ENCODE assay signal across 26 cellular contexts in genomic region chr5:40568548-40568947, GRCh38.
A peak's percentile ranks its signal among the peaks of the same experiment; 100 is the strongest.
DNase-seq lines count a peak whose midpoint lies in the region; ATAC-seq, FAIRE-seq and TF ChIP-seq lines count a peak whose summit lies in the region.
"Had no signal": no experiment of that assay in that cellular context is flagged by ENCODE, and none has a peak within 500 bp of the region (broad histone marks: within the 10 kb centered on the region; RNA-seq: fewer than 3 reads in every experiment).

No MANE protein-coding gene starts in this region.

- H4K20me1 ChIP-seq in astrocyte (ENCODE audit: insufficient read depth, low read length) (no peaks in the 10 kb centered on the region), keratinocyte (ENCODE audit: control insufficient read depth, extremely low read depth, insufficient read depth, low read length) (no peaks in the 10 kb centered on the region)

- H2AFZ ChIP-seq in astrocyte (ENCODE audit: low read depth, low read length) (no peak overlapping the region), keratinocyte (ENCODE audit: control insufficient read depth, low read length) (peak overlapping the region; percentile 24)

- H3K27me3 Mint-ChIP-seq in astrocyte (ENCODE audit: low read depth, unreplicated experiment) (no peaks in the 10 kb centered on the region), chondrocyte (ENCODE audit: low read depth) (no peaks in the 10 kb centered on the region)
- H3K27me3 Mint-ChIP-seq: CD8-positive, alpha-beta memory T cell had no signal

- 72% methylated on average over 1 of the region's 1 CpG for WGBS in right cardiac atrium

- H3K4me3 Mint-ChIP-seq in astrocyte (ENCODE audit: unreplicated experiment) (no peak overlapping the region), chondrocyte (ENCODE audit: unreplicated experiment) (no peak overlapping the region)
- H3K4me3 Mint-ChIP-seq: CD14-positive monocyte; CD8-positive, alpha-beta memory T cell had no signal

- DNase-seq in left ventricle myocardium inferior (no peak), right cardiac atrium (no peak), astrocyte (ENCODE audit: low read depth) (no peak), keratinocyte (ENCODE audit: low read depth, low spot score) (no peak), chondrocyte (ENCODE audit: low spot score) (no peak), ureter (ENCODE audit: low spot score) (no peak)
- DNase-seq: Calu3; CD8-positive, alpha-beta memory T cell; DMS79 treated with DMSO at 0.1 percent for 48 hours; GF-D8; HCEC 1CT; NCI-H1048; NCI-H1417 treated with DMSO at 0.1 percent for 48 hours; NCI-H1694 treated with DMSO at 0.1 percent for 48 hours; NCI-H2081; NCI-H2171 treated with DMSO at 0.1 percent for 48 hours; NCI-H345; NCI-H510A treated with DMSO at 0.1 percent for 48 hours; NCI-H774; SK-N-SH had no signal

- intact Hi-C loops in left ventricle myocardium inferior (cut with micrococcal nuclease) (no loop called here), right cardiac atrium (cut with DNase I) (no loop called here)

- H3K27ac Mint-ChIP-seq in astrocyte (ENCODE audit: unreplicated experiment) (no peak overlapping the region), chondrocyte (ENCODE audit: unreplicated experiment) (no peak overlapping the region)
- H3K27ac Mint-ChIP-seq: CD8-positive, alpha-beta memory T cell had no signal

- H3K4me3 ChIP-seq in left ventricle myocardium inferior (no peak overlapping the region), right cardiac atrium (ENCODE audit: low read length) (no peak overlapping the region), astrocyte (ENCODE audit: insufficient read depth, low read depth, low read length) (no peak overlapping the region), keratinocyte (ENCODE audit: control insufficient read depth in 2 of 3, extremely low read depth in 1 of 3, insufficient read depth in 2 of 3, low read depth in 1 of 3, low read length in 3 of 3) (no peak overlapping the region)
- H3K4me3 ChIP-seq: A549 had no signal

- H3K4me2 ChIP-seq in astrocyte (ENCODE audit: low read length) (no peak overlapping the region), keratinocyte (ENCODE audit: control insufficient read depth, extremely low read depth, insufficient read depth, low read depth, low read length) (peak overlapping the region; percentile 10)
- H3K4me2 ChIP-seq: A549, KMS-11, SK-N-SH had no signal

- H3K4me1 ChIP-seq in left ventricle myocardium inferior (peaks cover 11% of the 10 kb centered on the region), right cardiac atrium (ENCODE audit: control insufficient read depth, insufficient read depth, low read length) (no peaks in the 10 kb centered on the region), astrocyte (ENCODE audit: insufficient read depth, low read length) (peaks cover 12% of the 10 kb centered on the region), keratinocyte (ENCODE audit: control insufficient read depth, extremely low read depth, insufficient read depth, low read length) (peaks cover 19% of the 10 kb centered on the region)

- H3K9me1 ChIP-seq in keratinocyte (ENCODE audit: control insufficient read depth, extremely low read depth, insufficient read depth, low read length), result no peaks in the 10 kb centered on the region

- H3K9me3 ChIP-seq in left ventricle myocardium inferior (replicated peaks) (no peaks in the 10 kb centered on the region), right cardiac atrium (ENCODE audit: control insufficient read depth, low read length) (no peaks in the 10 kb centered on the region), astrocyte (ENCODE audit: insufficient read depth, low read depth, low read length) (no peaks in the 10 kb centered on the region), keratinocyte (ENCODE audit: control insufficient read depth, low read depth, low read length) (no peaks in the 10 kb centered on the region)
- H3K9me3 ChIP-seq: A549, SK-N-SH had no signal

- H3K9me3 Mint-ChIP-seq in astrocyte (ENCODE audit: unreplicated experiment) (peaks cover 5% of the 10 kb centered on the region), chondrocyte (ENCODE audit: low read depth) (peaks cover 2% of the 10 kb centered on the region)
- H3K9me3 Mint-ChIP-seq: CD8-positive, alpha-beta memory T cell had no signal

- no peaks in the 10 kb centered on the region for H3K36me3 Mint-ChIP-seq in astrocyte (ENCODE audit: low read depth, unreplicated experiment)
- H3K36me3 Mint-ChIP-seq in chondrocyte (ENCODE audit: low read depth), result peaks cover 7% of the 10 kb centered on the region
- H3K36me3 Mint-ChIP-seq: CD14-positive monocyte; CD8-positive, alpha-beta memory T cell had no signal

- no peaks in the 10 kb centered on the region for H3K36me3 ChIP-seq in left ventricle myocardium inferior
- H3K36me3 ChIP-seq in astrocyte (ENCODE audit: insufficient read depth, low read length), result no peaks in the 10 kb centered on the region
- H3K36me3 ChIP-seq in keratinocyte (ENCODE audit: control insufficient read depth in 2 of 2, extremely low read depth in 1 of 2, insufficient read depth in 2 of 2, low read length in 2 of 2), result no peaks in the 10 kb centered on the region

- TF ChIP-seq CTCF in left ventricle myocardium inferior (IDR thresholded peaks at IDR 0.05; ENCODE audit: borderline replicate concordance) (no peak), astrocyte (IDR thresholded peaks at IDR 0.05; ENCODE audit: insufficient read depth, low read depth, low read length) (no peak), keratinocyte (optimal IDR thresholded peaks at IDR 0.05 in 1 of 3, IDR thresholded peaks at IDR 0.05 in 1 of 3, conservative IDR thresholded peaks at IDR 0.05 in 1 of 3; ENCODE audit: extremely low read depth in 1 of 3, insufficient read depth in 2 of 3, low read length in 3 of 3) (no peak), chondrocyte (IDR thresholded peaks at IDR 0.05) (no peak)

- H3K4me1 Mint-ChIP-seq in astrocyte (ENCODE audit: low read depth, unreplicated experiment) (peaks cover 15% of the 10 kb centered on the region), chondrocyte (ENCODE audit: low read depth) (peaks cover 36% of the 10 kb centered on the region)

- H3K9ac ChIP-seq in astrocyte (ENCODE audit: low read length) (no peak overlapping the region), keratinocyte (ENCODE audit: control insufficient read depth, extremely low read depth, insufficient read depth, low read length) (no peak overlapping the region)
- H3K9ac ChIP-seq: KMS-11, SK-N-SH had no signal

- ATAC-seq in right cardiac atrium, result no peak
- ATAC-seq in HG03565 (IDR thresholded peaks at IDR 0.05; ENCODE audit: unreplicated experiment), result no peak
- ATAC-seq: A549 had no signal

- peak overlapping the region; percentile 68 for H3K27ac ChIP-seq in left ventricle myocardium inferior (replicated peaks)
- H3K27ac ChIP-seq in right cardiac atrium (ENCODE audit: low read length), result no peak overlapping the region
- no peak overlapping the region for H3K27ac ChIP-seq in astrocyte (ENCODE audit: low read depth, low read length)
- H3K27ac ChIP-seq in keratinocyte (ENCODE audit: control insufficient read depth, insufficient read depth, low read length), result no peak overlapping the region
- H3K27ac ChIP-seq: KMS-11 had no signal

- dilution Hi-C loops in keratinocyte (cut with MboI; ENCODE audit: extremely low pct_ligation_motif_present, low sequenced_read_pairs), result no loop called here

- FAIRE-seq in astrocyte (lab: Jason Lieb, UNC) (peak; percentile 5), keratinocyte (lab: Jason Lieb, UNC) (peak; percentile 72)
- FAIRE-seq: A549, GM12891, H1 had no signal

- H3K27me3 ChIP-seq in left ventricle myocardium inferior (ENCODE audit: low read depth), result no peaks in the 10 kb centered on the region
- H3K27me3 ChIP-seq in right cardiac atrium (ENCODE audit: control insufficient read depth, insufficient read depth), result no peaks in the 10 kb centered on the region
- H3K27me3 ChIP-seq in astrocyte (ENCODE audit: insufficient read depth, low read length), result no peaks in the 10 kb centered on the region
- no peaks in the 10 kb centered on the region for H3K27me3 ChIP-seq in keratinocyte (ENCODE audit: control insufficient read depth, extremely low read depth, insufficient read depth, low read length)

- no peaks in the 10 kb centered on the region for H3K79me2 ChIP-seq in astrocyte (ENCODE audit: insufficient read depth, low read length)
- no peaks in the 10 kb centered on the region for H3K79me2 ChIP-seq in keratinocyte (ENCODE audit: control insufficient read depth, insufficient read depth, low read length)
